20 cellular contexts compared by ENCODE assay signal in the genomic region with DNA sequence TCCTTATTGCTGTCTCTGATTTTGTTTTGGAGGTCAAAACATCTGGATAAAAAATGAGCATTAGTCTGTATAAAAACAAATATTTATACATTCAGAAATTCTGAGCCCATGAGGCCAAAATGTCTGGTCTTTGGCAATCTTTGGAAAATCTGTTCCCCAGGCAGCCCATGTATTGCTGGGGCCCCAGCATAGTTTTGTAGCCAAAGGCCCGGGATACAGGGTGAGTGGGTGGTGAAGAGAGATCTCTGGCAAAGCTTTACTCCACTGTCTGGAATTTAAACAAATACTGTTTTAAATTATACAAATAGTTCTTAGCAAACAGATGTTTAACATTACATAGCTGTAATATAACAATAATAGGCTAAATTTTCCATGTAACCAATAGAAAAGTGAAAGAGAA.
"Had no signal": no experiment of that assay in that cellular context is flagged by ENCODE, and none has a peak within 500 bp of the region (broad histone marks: within the 10 kb centered on the region; RNA-seq: fewer than 3 reads in every experiment).

No MANE protein-coding gene starts in this region.

- H3K4me3 ChIP-seq: coronary artery, mucosa of descending colon, neural progenitor cell, pancreas, right lobe of liver, spleen, tibial artery had no signal

- H3K36me3 ChIP-seq: neural progenitor cell, pancreas, right lobe of liver, spleen, tibial artery had no signal

- H2AFZ ChIP-seq: neural progenitor cell had no signal

- H3K4me2 ChIP-seq: neural progenitor cell had no signal

- ATAC-seq: esophagus mucosa; foreskin keratinocyte; left colon; mucosa of descending colon; natural killer cell; pancreas; right lobe of liver; stimulated activated memory B cell treated with anti-CD40 and anti-IgM and Interleukin-4, amounts not matched to agents 10 μg/mL and 1 μg/mL and 100 μg/mL, for 72 hours had no signal

- FAIRE-seq: kidney, pancreas had no signal

- H3K4me1 ChIP-seq: foreskin keratinocyte, neural progenitor cell, pancreas, right lobe of liver, spleen, tibial artery had no signal

- H3K27me3 ChIP-seq: foreskin keratinocyte, neural progenitor cell, pancreas, right lobe of liver, tibial artery had no signal

- H3K27ac ChIP-seq: coronary artery, foreskin keratinocyte, neural progenitor cell, pancreas, right lobe of liver, spleen, tibial artery had no signal

- DNase-seq: central memory CD4-positive, alpha-beta T cell; effector CD4-positive, alpha-beta T cell; foreskin keratinocyte; kidney; left colon; mammary epithelial cell; mucosa of descending colon; natural killer cell; nucleus accumbens; pancreas; right lobe of liver; spleen; stimulated activated CD4-positive, alpha-beta T cell treated with anti-CD3 and anti-CD28 coated beads, Interleukin-15, amount 100 ng/mL, for 24 hours; stimulated activated CD4-positive, alpha-beta T cell treated with anti-CD3 and anti-CD28 coated beads, Interleukin-1b, Interleukin-23, amount 100 ng/mL, for 48 hours; stimulated activated CD4-positive, alpha-beta T cell treated with anti-CD3 and anti-CD28 coated beads, Interleukin-4, amount 100 ng/mL, for 24 hours; tibial artery had no signal

- H3K9ac ChIP-seq: neural progenitor cell had no signal

- H3K9me3 ChIP-seq: pancreas, right lobe of liver had no signal
